ENCODE assay signal across 19 cellular contexts in the genomic region with DNA sequence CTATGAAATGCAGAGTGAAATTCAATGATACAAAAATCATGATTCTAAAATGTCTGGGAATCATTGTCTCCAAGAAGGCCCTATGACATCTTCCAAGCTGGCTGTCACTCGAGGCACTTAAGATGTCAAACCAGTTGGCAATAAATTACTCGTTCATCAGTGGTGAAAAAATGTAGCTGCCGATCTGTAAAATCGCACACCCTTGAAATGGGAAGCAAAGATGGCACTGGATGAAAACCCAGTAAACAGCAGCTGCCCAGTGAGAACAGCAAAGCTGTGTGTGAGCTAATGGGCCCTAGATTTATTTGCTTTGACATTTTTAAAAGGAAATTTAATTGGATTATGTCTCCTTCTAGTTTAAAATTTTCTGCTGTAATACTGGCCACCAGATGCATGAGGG.
DNase-seq lines count a peak whose midpoint lies in the region; ATAC-seq, FAIRE-seq and TF ChIP-seq lines count a peak whose summit lies in the region.
"Had no signal": no experiment of that assay in that cellular context is flagged by ENCODE, and none has a peak within 500 bp of the region (broad histone marks: within the 10 kb centered on the region; RNA-seq: fewer than 3 reads in every experiment).

No MANE protein-coding gene starts in this region.

- no peaks in the 10 kb centered on the region for H3K4me1 ChIP-seq in A549
- H3K4me1 ChIP-seq: SJSA1 had no signal

- no peak overlapping the region for H3K27ac ChIP-seq in A549
- H3K27ac ChIP-seq in SK-N-MC = peak overlapping the region; percentile 83
- H3K27ac ChIP-seq: BLaER1 treated with 17β-estradiol and CSF1 and Interleukin-3, amounts not matched to agents 10 nM and 100 nM; SJSA1 had no signal

- TF ChIP-seq POLR2A in A549 (IDR thresholded peaks at IDR 0.05; ENCODE audit: low read length) = no peak

- H3K9me3 Mint-ChIP-seq in activated CD8-positive, alpha-beta T cell treated with anti-CD3 and anti-CD28 coated beads, Interleukin-2, amount 10 ng/mL, durations not matched to agents 7 days and 5 days (ENCODE audit: insufficient read depth) = no peaks in the 10 kb centered on the region
- H3K9me3 Mint-ChIP-seq in activated naive CD4-positive, alpha-beta T cell treated with anti-CD3 and anti-CD28 coated beads, Interleukin-2, amount 50 U/mL, for 72 hours = peaks cover 0 to 4% of the 10 kb centered on the region in 2 donors
- H3K9me3 Mint-ChIP-seq: CD8-positive, alpha-beta memory T cell; GM23338; T-cell had no signal

- no peak overlapping the region for H3K4me2 ChIP-seq in A549
- H3K4me2 ChIP-seq: BLaER1 treated with 17β-estradiol and CSF1 and Interleukin-3, amounts not matched to agents 10 nM and 100 nM; GM23338 had no signal

- POLR2A ChIA-PET in A549 (lab: Yijun Ruan, JAX) = no interaction called here
- POLR2A ChIA-PET in activated CD8-positive, alpha-beta T cell treated with anti-CD3 and anti-CD28 coated beads, Interleukin-2, amount 10 ng/mL, durations not matched to agents 7 days and 5 days (lab: Charles Lee) = no interaction called here

- no peaks in the 10 kb centered on the region for H3K27me3 Mint-ChIP-seq in activated CD8-positive, alpha-beta T cell treated with anti-CD3 and anti-CD28 coated beads, Interleukin-2, amount 10 ng/mL, durations not matched to agents 7 days and 5 days (ENCODE audit: low read depth)

- H3K9ac ChIP-seq in SK-N-MC (ENCODE audit: insufficient read length) = no peak overlapping the region
- H3K9ac ChIP-seq: BLaER1 treated with 17β-estradiol and CSF1 and Interleukin-3, amounts not matched to agents 10 nM and 100 nM had no signal

- H3K4me3 Mint-ChIP-seq in activated CD8-positive, alpha-beta T cell treated with anti-CD3 and anti-CD28 coated beads, Interleukin-2, amount 10 ng/mL, durations not matched to agents 7 days and 5 days = no peak overlapping the region
- H3K4me3 Mint-ChIP-seq: CD8-positive, alpha-beta memory T cell; GM23338; T-cell had no signal

- 50% methylated on average over 4 of the region's 4 CpGs for WGBS in A549 (ENCODE audit: missing lambda C conversion rate)

- CTCF ChIA-PET in A549 (lab: Yijun Ruan, JAX) = no interaction called here
- CTCF ChIA-PET in activated CD8-positive, alpha-beta T cell treated with anti-CD3 and anti-CD28 coated beads, Interleukin-2, amount 10 ng/mL, durations not matched to agents 7 days and 5 days (lab: Charles Lee) = no interaction called here

- no peaks in the 10 kb centered on the region for H3K4me1 Mint-ChIP-seq in activated CD8-positive, alpha-beta T cell treated with anti-CD3 and anti-CD28 coated beads, Interleukin-2, amount 10 ng/mL, durations not matched to agents 7 days and 5 days (ENCODE audit: low read depth)
- H3K4me1 Mint-ChIP-seq: CD8-positive, alpha-beta memory T cell; T-cell had no signal

- H3K36me3 Mint-ChIP-seq in activated CD8-positive, alpha-beta T cell treated with anti-CD3 and anti-CD28 coated beads, Interleukin-2, amount 10 ng/mL, durations not matched to agents 7 days and 5 days (ENCODE audit: low read depth) = no peaks in the 10 kb centered on the region
- H3K36me3 Mint-ChIP-seq in activated naive CD4-positive, alpha-beta T cell treated with anti-CD3 and anti-CD28 coated beads, Interleukin-2, amount 50 U/mL, for 72 hours = no peaks in the 10 kb centered on the region
- H3K36me3 Mint-ChIP-seq: CD8-positive, alpha-beta memory T cell had no signal

- H3K9me3 ChIP-seq in A549 = no peaks in the 10 kb centered on the region
- H3K9me3 ChIP-seq in SK-N-MC (ENCODE audit: low read depth, low read length) = no peaks in the 10 kb centered on the region
- H3K9me3 ChIP-seq: SJSA1 had no signal

- no peak for TF ChIP-seq CTCF in A549 (IDR thresholded peaks at IDR 0.05)

- no peaks in the 10 kb centered on the region for H3K36me3 ChIP-seq in SK-N-MC (ENCODE audit: insufficient read depth, low read length)
- H3K36me3 ChIP-seq: BLaER1 treated with 17β-estradiol and CSF1 and Interleukin-3, amounts not matched to agents 10 nM and 100 nM; SJSA1 had no signal

- H3K4me3 ChIP-seq in A549 (no peak overlapping the region), SK-N-MC (peak overlapping the region; percentile 42; the same call in 1 of the 2 replicates)
- H3K4me3 ChIP-seq: BLaER1 treated with 17β-estradiol and CSF1 and Interleukin-3, amounts not matched to agents 10 nM and 100 nM; GM23338; SJSA1 had no signal

- FAIRE-seq in A549 (lab: Jason Lieb, UNC) (peak; percentile 84), islet of Langerhans (lab: Jason Lieb, UNC) (peak; percentile 27), HTR-8/SVneo (lab: Jason Lieb, UNC) (no peak)
- FAIRE-seq: A204.1, GM12891 had no signal

- DNase-seq in A549 (ENCODE audit: low read depth in 1 of 2, low spot score in 1 of 2) = no peak
- peak; percentile 77 to 87 for DNase-seq in NCI-H446 (lab: John Stamatoyannopoulos, UW)
- no peak for DNase-seq in SK-N-MC (ENCODE audit: low read depth, low spot score)
- DNase-seq in activated CD8-positive, alpha-beta T cell treated with anti-CD3 and anti-CD28 coated beads, Interleukin-2, amount 10 ng/mL, durations not matched to agents 7 days and 5 days = no peak
- DNase-seq in activated naive CD4-positive, alpha-beta T cell treated with anti-CD3 and anti-CD28 coated beads, Interleukin-2, amount 50 U/mL, for 72 hours (ENCODE audit: low spot score in 2 of 2) = no peak
- DNase-seq in ureter (ENCODE audit: low spot score) = no peak
- DNase-seq in HTR-8/SVneo (ENCODE audit: insufficient read length, low spot score) = no peak
- DNase-seq: CD8-positive, alpha-beta memory T cell; DMS53; EL; NCI-H1105; T-cell had no signal

- H3K27ac Mint-ChIP-seq in activated CD8-positive, alpha-beta T cell treated with anti-CD3 and anti-CD28 coated beads, Interleukin-2, amount 10 ng/mL, durations not matched to agents 7 days and 5 days = no peak overlapping the region
- H3K27ac Mint-ChIP-seq in activated naive CD4-positive, alpha-beta T cell treated with anti-CD3 and anti-CD28 coated beads, Interleukin-2, amount 50 U/mL, for 72 hours = no peak overlapping the region
- H3K27ac Mint-ChIP-seq: CD8-positive, alpha-beta memory T cell; GM23338; T-cell had no signal

- ATAC-seq in A549 = no peak
- ATAC-seq in activated CD8-positive, alpha-beta T cell treated with anti-CD3 and anti-CD28 coated beads, Interleukin-2, amount 10 ng/mL, durations not matched to agents 7 days and 5 days = no peak
- no peak for ATAC-seq in activated naive CD4-positive, alpha-beta T cell treated with anti-CD3 and anti-CD28 coated beads, Interleukin-2, amount 50 U/mL, for 72 hours
- ATAC-seq: GM23338, HCT116, T-cell had no signal

- no peak for TF ChIP-seq RAD21 in A549 (conservative IDR thresholded peaks at IDR 0.05 in 1 of 2, IDR thresholded peaks at IDR 0.05 in 1 of 2)

- TF ChIP-seq EP300 in A549 (IDR thresholded peaks at IDR 0.05) = no peak

TF ChIP-seq in A549, 52 proteins besides CTCF, POLR2A, EP300 and RAD21:
- TF ChIP-seq POLR2AphosphoS2 (conservative IDR thresholded peaks at IDR 0.05; ENCODE audit: low read length) (no peak), HOXB13 (CRISPR knock-in tag; IDR thresholded peaks at IDR 0.05; ENCODE audit: low read depth) (no peak), HDAC2 (IDR thresholded peaks at IDR 0.05) (no peak), NPAS2 (CRISPR knock-in tag; IDR thresholded peaks at IDR 0.05; ENCODE audit: borderline replicate concordance) (no peak), CHD4 (IDR thresholded peaks at IDR 0.05; ENCODE audit: borderline replicate concordance) (no peak), TP53 (CRISPR knock-in tag; IDR thresholded peaks at IDR 0.05) (no peak), NR3C1 (IDR thresholded peaks at IDR 0.05) (no peak), EHMT2 (IDR thresholded peaks at IDR 0.05; ENCODE audit: low read depth) (no peak), JUN (IDR thresholded peaks at IDR 0.05) (no peak), CHD2 (IDR thresholded peaks at IDR 0.05; ENCODE audit: low read length, partially characterized antibody) (no peak), RNF2 (IDR thresholded peaks at IDR 0.05; ENCODE audit: borderline replicate concordance, low read depth) (no peak), KDM1A (IDR thresholded peaks at IDR 0.05; ENCODE audit: low read depth) (no peak), ZC3H11A (IDR thresholded peaks at IDR 0.05) (no peak), GATA3 (IDR thresholded peaks at IDR 0.05; ENCODE audit: borderline replicate concordance) (no peak), HOXA7 (CRISPR knock-in tag; IDR thresholded peaks at IDR 0.05) (no peak), PHF8 (IDR thresholded peaks at IDR 0.05; ENCODE audit: borderline replicate concordance, low read depth) (no peak), FOXS1 (CRISPR knock-in tag; IDR thresholded peaks at IDR 0.05) (no peak)
- TF ChIP-seq, protein P1, sequence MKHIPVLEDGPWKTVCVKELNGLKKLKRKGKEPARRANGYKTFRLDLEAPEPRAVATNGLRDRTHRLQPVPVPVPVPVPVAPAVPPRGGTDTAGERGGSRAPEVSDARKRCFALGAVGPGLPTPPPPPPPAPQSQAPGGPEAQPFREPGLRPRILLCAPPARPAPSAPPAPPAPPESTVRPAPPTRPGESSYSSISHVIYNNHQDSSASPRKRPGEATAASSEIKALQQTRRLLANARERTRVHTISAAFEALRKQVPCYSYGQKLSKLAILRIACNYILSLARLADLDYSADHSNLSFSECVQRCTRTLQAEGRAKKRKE (CRISPR knock-in tag; IDR thresholded peaks at IDR 0.05; ENCODE audit: low read depth) = no peak
- TF ChIP-seq, protein P2, sequence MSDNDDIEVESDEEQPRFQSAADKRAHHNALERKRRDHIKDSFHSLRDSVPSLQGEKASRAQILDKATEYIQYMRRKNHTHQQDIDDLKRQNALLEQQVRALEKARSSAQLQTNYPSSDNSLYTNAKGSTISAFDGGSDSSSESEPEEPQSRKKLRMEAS (IDR thresholded peaks at IDR 0.05) = no peak
- TF ChIP-seq, protein P3, sequence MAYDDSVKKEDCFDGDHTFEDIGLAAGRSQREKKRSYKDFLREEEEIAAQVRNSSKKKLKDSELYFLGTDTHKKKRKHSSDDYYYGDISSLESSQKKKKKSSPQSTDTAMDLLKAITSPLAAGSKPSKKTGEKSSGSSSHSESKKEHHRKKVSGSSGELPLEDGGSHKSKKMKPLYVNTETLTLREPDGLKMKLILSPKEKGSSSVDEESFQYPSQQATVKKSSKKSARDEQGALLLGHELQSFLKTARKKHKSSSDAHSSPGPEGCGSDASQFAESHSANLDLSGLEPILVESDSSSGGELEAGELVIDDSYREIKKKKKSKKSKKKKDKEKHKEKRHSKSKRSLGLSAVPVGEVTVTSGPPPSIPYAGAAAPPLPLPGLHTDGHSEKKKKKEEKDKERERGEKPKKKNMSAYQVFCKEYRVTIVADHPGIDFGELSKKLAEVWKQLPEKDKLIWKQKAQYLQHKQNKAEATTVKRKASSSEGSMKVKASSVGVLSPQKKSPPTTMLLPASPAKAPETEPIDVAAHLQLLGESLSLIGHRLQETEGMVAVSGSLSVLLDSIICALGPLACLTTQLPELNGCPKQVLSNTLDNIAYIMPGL (CRISPR knock-in tag; IDR thresholded peaks at IDR 0.05; ENCODE audit: borderline replicate concordance) = no peak

Comparison
In these comparisons a context has a peak if more than half of its experiments do, and no peak if none do; other contexts are left out.
1. DNase-seq: peak in NCI-H446 (2 of 2); none in A549 (0 of 2), SK-N-MC (single experiment), activated CD8-positive, alpha-beta T cell treated with anti-CD3 and anti-CD28 coated beads, Interleukin-2, amount 10 ng/mL, durations not matched to agents 7 days and 5 days (single experiment), activated naive CD4-positive, alpha-beta T cell treated with anti-CD3 and anti-CD28 coated beads, Interleukin-2, amount 50 U/mL, for 72 hours (0 of 2), ureter (single experiment) and HTR-8/SVneo (single experiment).